In the genomic region with DNA sequence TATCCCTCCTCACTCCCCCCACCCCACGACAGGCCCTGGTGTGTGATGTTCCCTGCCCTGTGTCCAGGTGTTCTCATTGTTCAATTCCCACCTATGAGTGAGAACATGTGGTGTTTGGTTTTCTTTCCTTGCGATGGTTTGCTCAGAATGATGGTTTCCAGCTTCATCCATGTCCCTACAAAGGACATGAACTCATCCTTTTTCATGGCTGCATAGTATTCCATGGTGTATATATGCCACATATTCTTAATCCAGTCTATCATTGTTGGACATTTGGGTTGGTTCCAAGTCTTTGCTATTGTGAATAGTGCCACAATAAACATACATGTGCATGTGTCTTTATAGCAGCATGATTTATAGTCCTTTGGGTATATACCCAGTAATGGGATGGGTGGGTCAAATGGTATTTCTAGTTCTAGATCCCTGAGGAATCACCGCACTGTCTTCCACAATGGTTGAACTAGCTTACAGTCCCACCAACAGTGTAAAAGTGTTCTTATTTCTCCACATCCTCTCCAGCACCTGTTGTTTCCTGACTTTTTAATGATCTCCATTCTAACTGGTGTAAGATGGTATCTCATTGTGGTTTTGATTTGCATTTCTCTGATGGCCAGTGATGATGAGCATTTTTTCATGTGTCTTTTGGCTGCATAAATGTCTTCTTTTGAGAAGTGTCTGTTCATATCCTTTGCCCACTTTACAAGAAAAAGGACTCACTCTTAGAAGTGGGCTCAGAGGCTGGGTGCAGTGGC, we compare ENCODE assay signal across 11 cellular contexts. TPM values are rescaled to one million over a fixed set of nuclear protein-coding genes. Genes with fewer than 3 reads are reported as not detected.
"Had no signal": no experiment of that assay in that cellular context is flagged by ENCODE, and none has a peak within 500 bp of the region (broad histone marks: within the 10 kb centered on the region; RNA-seq: fewer than 3 reads in every experiment).

No MANE protein-coding gene starts in this region.

RNA-seq across cellular contexts. Expression of a gene that starts 45.2 kb away (rescaled TPM):
- total RNA-seq: activated CD4-positive, alpha-beta memory T cell treated with anti-CD3 and anti-CD28 coated beads for 36 hours; activated CD4-positive, alpha-beta memory T cell treated with anti-CD3 and anti-CD28 coated beads, Interleukin-2, amount 10 ng/mL, durations not matched to agents 7 days and 5 days; activated CD4-positive, alpha-beta T cell treated with anti-CD3 and anti-CD28 coated beads, Interleukin-2, amount 10 ng/mL, durations not matched to agents 24 days and 14 days; activated CD4-positive, alpha-beta T cell treated with anti-CD3 and anti-CD28 coated beads, Interleukin-2, amount 10 ng/mL, durations not matched to agents 7 days and 5 days; activated CD8-positive, alpha-beta memory T cell treated with anti-CD3 and anti-CD28 coated beads for 36 hours; activated CD8-positive, alpha-beta memory T cell treated with anti-CD3 and anti-CD28 coated beads, Interleukin-2, amount 10 ng/mL, durations not matched to agents 7 days and 5 days; activated CD8-positive, alpha-beta T cell treated with anti-CD3 and anti-CD28 coated beads for 36 hours; activated CD8-positive, alpha-beta T cell treated with anti-CD3 and anti-CD28 coated beads, Interleukin-2, amount 10 ng/mL, durations not matched to agents 7 days and 5 days; T-helper 1 cell treated with Interleukin-12 subunit alpha and Interleukin-12 subunit beta and Interleukin-4 antibody, amounts not matched to agents 30 ng/mL and 1 ng/mL, for 36 hours; T-helper 17 cell; T-helper 2 cell treated with Interferon-gamma antibody and Interleukin-4, amounts not matched to agents 100 ng/mL and 5 ng/mL, for 36 hours had no signal
